ENCODE assay signal across 28 cellular contexts in the genomic region with DNA sequence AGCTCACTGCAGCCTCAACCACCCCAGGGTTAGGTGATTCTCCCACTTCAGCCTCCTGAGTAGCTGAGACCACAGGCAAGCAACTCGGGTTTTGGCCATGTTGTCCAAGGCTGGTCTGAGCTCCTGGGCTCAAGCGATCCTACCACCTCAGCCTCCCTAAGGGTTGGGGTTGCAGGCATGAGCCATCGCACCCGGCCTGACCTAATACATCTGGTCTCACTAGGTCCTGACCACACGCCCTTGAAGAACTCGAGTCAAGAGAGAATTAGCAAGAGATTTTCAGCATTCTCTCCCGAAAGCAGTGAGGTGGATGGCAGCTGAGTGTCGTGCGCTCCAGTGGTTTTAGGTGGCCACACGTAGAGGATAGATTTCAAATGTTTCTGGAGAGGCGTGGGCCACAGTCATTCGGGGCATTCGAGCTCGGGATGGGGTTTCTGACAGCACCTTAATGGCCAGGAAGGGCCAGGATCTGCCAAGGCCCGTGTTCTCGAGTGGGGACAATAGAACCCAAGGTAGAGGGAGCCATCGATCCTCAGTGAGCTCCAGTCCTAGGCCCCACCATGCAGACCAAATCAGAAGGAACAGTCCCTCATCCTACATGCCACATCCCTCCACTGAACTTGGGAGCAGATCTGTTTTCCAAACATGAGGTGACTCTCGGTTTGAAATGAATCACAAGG.
"Had no signal": no experiment of that assay in that cellular context is flagged by ENCODE, and none has a peak within 500 bp of the region (broad histone marks: within the 10 kb centered on the region; RNA-seq: fewer than 3 reads in every experiment).

No MANE protein-coding gene starts in this region.

- H3K4me1 ChIP-seq: prostate gland, vagina had no signal

- H3K36me3 ChIP-seq: neutrophil, pancreas, prostate gland, right lobe of liver, sigmoid colon, suprapubic skin, tibial artery, transverse colon, upper lobe of left lung, vagina had no signal

- H3K27me3 ChIP-seq: pancreas, right lobe of liver, testis, transverse colon, upper lobe of left lung, vagina had no signal

- H3K9me3 ChIP-seq: neutrophil, pancreas, prostate gland, right lobe of liver, sigmoid colon, suprapubic skin, testis, tibial artery, transverse colon, upper lobe of left lung, vagina had no signal

- H3K4me3 ChIP-seq: pancreas, prostate gland, right lobe of liver, sigmoid colon, suprapubic skin, testis, tibial artery, transverse colon, upper lobe of left lung, vagina had no signal

- DNase-seq: naive thymus-derived CD8-positive, alpha-beta T cell; nephron progenitor cell; nucleus accumbens; pancreas; retina; right cardiac atrium; right lobe of liver; sigmoid colon; small intestine; stimulated activated CD4-positive, alpha-beta T cell treated with anti-CD3 and anti-CD28 coated beads, Interleukin-12 subunit alpha, Interleukin-12 subunit beta, amount 100 ng/mL, for 4 hours; stimulated activated CD4-positive, alpha-beta T cell treated with anti-CD3 and anti-CD28 coated beads, Interleukin-1b, Interleukin-23, amount 100 ng/mL, for 48 hours; stimulated activated CD4-positive, alpha-beta T cell treated with anti-CD3 and anti-CD28 coated beads, Interleukin-4, amount 100 ng/mL, for 1 hour; stimulated activated CD4-positive, alpha-beta T cell treated with anti-CD3 and anti-CD28 coated beads, Interleukin-4, amount 100 ng/mL, for 4 hours; stimulated activated CD8-positive, alpha-beta memory T cell treated with anti-CD3 and anti-CD28 coated beads, Interleukin-4, amount 100 ng/mL, for 48 hours; stimulated activated naive CD4-positive, alpha-beta T cell; stimulated activated naive CD8-positive, alpha-beta T cell treated with anti-CD3 and anti-CD28 coated beads, Interleukin-15, amount 100 ng/mL, for 72 hours; stimulated activated naive CD8-positive, alpha-beta T cell treated with anti-CD3 and anti-CD28 coated beads, Interleukin-15, Interleukin-2, amounts not matched to agents 100 U/mL and 50 U/mL, for 24 hours; substantia nigra; testis; tibial artery; transverse colon; upper lobe of left lung had no signal

- ATAC-seq: naive thymus-derived CD8-positive, alpha-beta T cell; natural killer cell treated with Interleukin-12 subunit alpha and Interleukin-12 subunit beta and Interleukin-15 and Interleukin-18, amount 100 ng/mL, for 72 hours; pancreas; right cardiac atrium; right lobe of liver; stimulated activated memory B cell treated with anti-CD40 and anti-IgM and Interleukin-4, amounts not matched to agents 10 μg/mL and 1 μg/mL and 100 μg/mL, for 72 hours; stimulated activated naive CD8-positive, alpha-beta T cell treated with anti-CD3 and anti-CD28 coated beads, Interleukin-15, amount 100 ng/mL, for 72 hours; stimulated activated naive CD8-positive, alpha-beta T cell treated with anti-CD3 and anti-CD28 coated beads, Interleukin-15, Interleukin-2, amounts not matched to agents 100 U/mL and 50 U/mL, for 24 hours had no signal

- H3K27ac ChIP-seq: neutrophil, pancreas, prostate gland, right lobe of liver, sigmoid colon, suprapubic skin, testis, tibial artery, transverse colon, upper lobe of left lung, vagina had no signal
